8 cellular contexts compared by ENCODE assay signal in the genomic region with DNA sequence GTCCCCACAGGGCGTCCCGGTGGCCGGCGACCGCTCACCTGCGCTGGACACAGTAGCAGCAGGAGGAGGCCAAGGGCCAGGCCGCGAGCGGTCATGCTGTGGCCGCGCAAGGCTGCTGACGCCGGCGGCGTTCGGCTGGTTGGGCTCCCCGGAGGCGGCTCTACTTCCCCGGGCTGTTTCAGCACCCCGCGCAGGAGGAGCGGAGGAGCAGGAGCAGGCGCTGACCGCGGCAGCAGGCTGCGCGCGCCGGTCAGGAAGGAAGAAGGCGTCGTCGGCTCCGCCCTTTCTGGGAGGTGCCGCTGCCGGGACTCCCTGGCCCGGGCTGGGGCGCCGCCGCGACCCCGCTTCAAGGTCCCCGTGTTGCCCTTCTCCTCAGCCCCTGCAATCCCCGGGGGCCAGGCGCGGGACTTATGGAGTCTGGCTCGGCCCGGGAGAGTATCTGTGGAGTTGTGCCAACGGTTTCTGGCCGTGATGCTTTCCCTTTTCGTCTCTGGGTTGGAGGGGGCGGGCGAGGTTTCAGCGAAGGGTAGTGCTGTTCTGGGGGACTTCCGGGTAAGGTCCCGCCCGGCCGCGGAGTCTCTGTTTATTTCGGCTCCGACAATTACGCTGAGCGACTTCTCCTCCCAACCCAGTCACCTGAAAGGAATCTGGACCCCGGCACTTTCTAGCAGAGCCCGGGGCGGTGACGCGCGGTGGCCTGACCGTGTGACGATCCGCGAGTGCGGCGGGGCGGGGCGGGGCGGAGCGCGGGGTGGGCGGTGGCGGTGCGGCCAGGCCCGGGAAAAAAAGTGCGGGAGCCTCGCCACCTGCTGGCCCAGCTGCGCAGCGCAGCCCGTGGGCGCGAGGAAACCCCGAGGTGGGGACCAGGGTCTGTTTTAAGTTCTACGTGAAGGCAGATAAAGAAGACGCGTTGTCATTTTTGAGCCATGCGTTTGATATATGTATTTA. TPM values are rescaled to one million over a fixed set of nuclear protein-coding genes. Genes with fewer than 3 reads are reported as not detected.
DNase-seq lines count a peak whose midpoint lies in the region; ATAC-seq lines count a peak whose summit lies in the region.

A gene (minus strand): TSS at position 258 of the 948 bp plus-strand sequence. CDS start 163 bp downstream, at position 95.

- peak within 1 kb of the TSS; percentile 98 for H3K9ac ChIP-seq in rectal smooth muscle tissue (ENCODE audit: low read length)

- H3K9me3 ChIP-seq in right cardiac atrium (ENCODE audit: control insufficient read depth, low read length) (no peaks in the 10 kb centered on the region), aorta (ENCODE audit: control insufficient read depth, low read length) (no peaks in the 10 kb centered on the region)

- H3K4me1 ChIP-seq in right cardiac atrium (ENCODE audit: control insufficient read depth, insufficient read depth, low read length), result peaks cover 5% of the 10 kb centered on the region
- H3K4me1 ChIP-seq in rectal smooth muscle tissue (ENCODE audit: control insufficient read depth, insufficient read depth, low read length), result peaks cover 8% of the 10 kb centered on the region
- H3K4me1 ChIP-seq in aorta (ENCODE audit: control insufficient read depth in 1 of 2, insufficient read depth in 2 of 2, low read length in 2 of 2), result peaks cover 0 to 6% of the 10 kb centered on the region in 2 donors

- intact Hi-C loops in right cardiac atrium (cut with DNase I), result loop anchor here (5.0 to 10.0 kb wide), 4 partner anchors 69 to 84 kb away; a partner anchor contains a TSS
- intact Hi-C loops in aorta (cut with DNase I), result loop anchor here (5.0 kb wide), 2 partner anchors 69 to 84 kb away; a partner anchor contains a TSS

- DNase-seq in NCI-H1694 (lab: John Stamatoyannopoulos, UW) (peak; percentile 78), T-helper 2 cell (peak; percentile 87 to 96 (median 90)), anterior cingulate cortex (lab: John Stamatoyannopoulos, UW) (peak; percentile 46 to 97 (median 90)), right cardiac atrium (peak; percentile 95 to 98 (median 98)), aorta (peak; percentile 97 to 98)

- H3K27me3 ChIP-seq in right cardiac atrium (ENCODE audit: control insufficient read depth, insufficient read depth) (no peaks in the 10 kb centered on the region), rectal smooth muscle tissue (ENCODE audit: control insufficient read depth, insufficient read depth, low read length) (no peaks in the 10 kb centered on the region), aorta (ENCODE audit: control insufficient read depth in 1 of 2, insufficient read depth in 2 of 2, low read length in 1 of 2) (no peaks in the 10 kb centered on the region)

- H3K27ac ChIP-seq in right cardiac atrium (ENCODE audit: low read length) (peak within 1 kb of the TSS; percentile 99), rectal smooth muscle tissue (ENCODE audit: low read depth, low read length) (peak within 1 kb of the TSS; percentile 98), aorta (ENCODE audit: low read depth in 1 of 2, low read length in 2 of 2) (peak within 1 kb of the TSS; percentile 93 to 95)

- H3K4me3 ChIP-seq in right cardiac atrium (ENCODE audit: low read length), result peak within 1 kb of the TSS; percentile 84
- H3K4me3 ChIP-seq in rectal smooth muscle tissue (ENCODE audit: low read length), result peak within 1 kb of the TSS; percentile 96
- H3K4me3 ChIP-seq in aorta (ENCODE audit: low read length in 2 of 2), result peak within 1 kb of the TSS; percentile 74 to 94

- under 1% methylated on average over 95 of the region's 95 CpGs for WGBS in right cardiac atrium
- WGBS in aorta, 2 donors, result 0% methylated on average over 74 to 95 of the region's 95 CpGs

- ATAC-seq in GM18498 (IDR thresholded peaks at IDR 0.05; ENCODE audit: unreplicated experiment), result peak; percentile 91
- peak; percentile 92 for ATAC-seq in HG02885 (IDR thresholded peaks at IDR 0.05; ENCODE audit: poor library complexity, unreplicated experiment)
- peak; percentile 98 to 99 for ATAC-seq in right cardiac atrium
- ATAC-seq in aorta (ENCODE audit: low FRiP score), result peak; percentile 100

- H3K36me3 ChIP-seq in rectal smooth muscle tissue (ENCODE audit: control insufficient read depth, insufficient read depth, low read length) (peaks cover 2% of the 10 kb centered on the region), aorta (ENCODE audit: control insufficient read depth in 1 of 2, insufficient read depth in 2 of 2, low read length in 1 of 2) (no peaks in the 10 kb centered on the region)

RNA-seq across cellular contexts. Expression of the gene that starts here (rescaled TPM):
- total RNA-seq in right cardiac atrium (10 to 100 TPM; 13.4 to 22.1 (median 15.7) TPM), aorta (10 to 100 TPM; 57.6 to 81.0 TPM)
- polyA plus RNA-seq in right cardiac atrium (12.8 TPM), aorta (10 to 100 TPM; 16.2 to 29.8 TPM)

Comparison
In these comparisons a context has a peak if more than half of its experiments do, and no peak if none do; other contexts are left out.
1. Peak in every context shown above with its lines: DNase-seq, ATAC-seq, H3K4me3 ChIP-seq and H3K27ac ChIP-seq.